ENCODE assay signal across 1 cellular context in the genomic region with DNA sequence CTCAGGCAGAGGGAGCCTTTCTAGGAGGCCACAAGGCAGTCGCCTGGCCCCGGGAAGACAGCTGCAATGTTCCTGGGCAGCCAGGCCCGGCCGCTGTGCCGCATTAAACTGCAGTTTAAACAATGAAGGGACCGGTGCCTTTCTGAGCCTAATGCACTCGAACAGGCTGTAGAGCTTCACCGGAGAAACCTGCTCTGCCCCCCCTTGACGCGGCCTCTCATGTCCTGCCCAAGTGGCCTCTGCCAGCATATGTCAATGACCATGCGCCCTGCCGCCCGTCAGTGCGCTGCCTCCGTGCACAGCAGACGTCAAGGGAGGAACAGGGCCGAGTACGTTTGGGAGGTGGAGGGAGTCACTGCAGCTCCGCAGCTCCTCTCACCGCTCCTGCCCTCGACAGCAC.
TF ChIP-seq lines count a peak whose summit lies in the region.

No MANE protein-coding gene starts in this region.

TF ChIP-seq in HepG2, 621 proteins besides CTCF, POLR2A, EP300 and RAD21:
- TF ChIP-seq MZF1 (CRISPR knock-in tag; IDR thresholded peaks at IDR 0.05; ENCODE audit: borderline replicate concordance) (no peak), ZNF383 (CRISPR knock-in tag; IDR thresholded peaks at IDR 0.05; ENCODE audit: borderline replicate concordance) (no peak), ATRX (CRISPR knock-in tag; IDR thresholded peaks at IDR 0.05; ENCODE audit: borderline replicate concordance) (no peak), SCMH1 (CRISPR knock-in tag; IDR thresholded peaks at IDR 0.05; ENCODE audit: borderline replicate concordance) (no peak), ZNF253 (CRISPR knock-in tag; IDR thresholded peaks at IDR 0.05; ENCODE audit: borderline replicate concordance) (no peak)
